1 cellular context compared by ENCODE assay signal in genomic region chr11:116776522-116776984, GRCh38.
TF ChIP-seq lines count a peak whose summit lies in the region.

No MANE protein-coding gene starts in this region.

TF ChIP-seq in HepG2, 621 proteins besides CTCF, POLR2A, EP300 and RAD21:
- TF ChIP-seq ZFP37 (CRISPR knock-in tag; IDR thresholded peaks at IDR 0.05; ENCODE audit: borderline replicate concordance) (no peak), SNAPC4 (CRISPR knock-in tag; IDR thresholded peaks at IDR 0.05) (no peak), ZNF513 (CRISPR knock-in tag; conservative IDR thresholded peaks at IDR 0.05) (no peak), MXI1 (IDR thresholded peaks at IDR 0.05; ENCODE audit: borderline replicate concordance, low read depth, low read length) (no peak), ZNF788 (CRISPR knock-in tag; IDR thresholded peaks at IDR 0.05; ENCODE audit: borderline replicate concordance) (no peak), CSRNP2 (CRISPR knock-in tag; conservative IDR thresholded peaks at IDR 0.05; ENCODE audit: low read depth) (no peak), CHCHD3 (CRISPR knock-in tag; IDR thresholded peaks at IDR 0.05) (no peak), HOXD1 (CRISPR knock-in tag; IDR thresholded peaks at IDR 0.05) (no peak), PRDM4 (CRISPR knock-in tag; IDR thresholded peaks at IDR 0.05; ENCODE audit: borderline replicate concordance) (no peak), ZNF709 (CRISPR knock-in tag; IDR thresholded peaks at IDR 0.05) (no peak), CREB3 (CRISPR knock-in tag; IDR thresholded peaks at IDR 0.05) (no peak), RFXANK (CRISPR knock-in tag; IDR thresholded peaks at IDR 0.05) (no peak), ZNF567 (CRISPR knock-in tag; IDR thresholded peaks at IDR 0.05; ENCODE audit: borderline replicate concordance) (no peak), NR1H2 (CRISPR knock-in tag; IDR thresholded peaks at IDR 0.05; ENCODE audit: borderline replicate concordance, low read depth) (no peak)
TF ChIP-seq in HepG2: peak in this region for 0.
